In the genomic region with DNA sequence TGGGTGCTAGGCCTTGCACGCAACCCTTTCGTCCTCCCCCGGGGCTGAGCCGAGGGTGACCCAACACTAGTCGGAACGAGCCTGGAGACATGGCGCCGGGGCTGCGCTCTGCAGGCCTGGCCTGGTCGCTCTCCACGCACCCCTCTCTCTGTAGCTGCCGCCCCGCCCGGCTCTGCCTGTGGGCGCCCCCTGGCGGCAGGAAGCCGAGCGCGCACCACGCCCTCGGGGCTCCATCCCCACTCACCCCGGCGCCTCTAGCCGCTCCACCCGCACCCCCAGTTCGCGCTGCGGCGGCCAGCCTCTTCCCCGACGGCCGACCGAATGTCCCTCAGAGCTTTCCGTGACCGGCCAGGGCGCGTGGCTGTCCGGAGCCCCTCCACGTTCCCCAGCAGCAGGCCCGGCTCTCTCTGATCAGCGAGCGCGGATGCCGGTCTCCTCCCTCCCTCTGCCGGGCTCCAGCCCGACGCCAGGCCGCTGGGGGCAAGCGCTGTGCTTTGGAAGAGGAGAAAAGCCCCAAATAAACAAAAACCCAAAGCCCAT, we compare ENCODE assay signal across 9 cellular contexts. TPM values are rescaled to one million over a fixed set of nuclear protein-coding genes. Genes with fewer than 3 reads are reported as not detected.
DNase-seq lines count a peak whose midpoint lies in the region; ATAC-seq lines count a peak whose summit lies in the region.
"Had no signal": no experiment of that assay in that cellular context is flagged by ENCODE, and none has a peak within 500 bp of the region (broad histone marks: within the 10 kb centered on the region; RNA-seq: fewer than 3 reads in every experiment).

No MANE protein-coding gene starts in this region.

- POLR2A ChIA-PET in activated CD4-positive, alpha-beta memory T cell treated with anti-CD3 and anti-CD28 coated beads, Interleukin-2, amount 10 ng/mL, durations not matched to agents 7 days and 5 days (lab: Charles Lee): interaction anchor here (1.1 kb wide), 1 partner anchor 32 kb away, joined by 6 read pairs; no protein-coding TSS in a partner anchor

- CTCF ChIA-PET in activated CD4-positive, alpha-beta memory T cell treated with anti-CD3 and anti-CD28 coated beads, Interleukin-2, amount 10 ng/mL, durations not matched to agents 7 days and 5 days (lab: Charles Lee): interaction anchor here (0.9 to 3.3 kb wide), 10 partner anchors 9 to 380 kb away, joined by 3 to 26 read pairs (median 8); no protein-coding TSS in a partner anchor

- peak overlapping the region; percentile 13 for H3K4me3 Mint-ChIP-seq in activated CD4-positive, alpha-beta memory T cell treated with anti-CD3 and anti-CD28 coated beads, Interleukin-2, amount 10 ng/mL, durations not matched to agents 7 days and 5 days
- H3K4me3 Mint-ChIP-seq in memory B cell: peak overlapping the region; percentile 14

- peaks cover 18% of the 10 kb centered on the region for H3K4me1 Mint-ChIP-seq in activated CD4-positive, alpha-beta memory T cell treated with anti-CD3 and anti-CD28 coated beads, Interleukin-2, amount 10 ng/mL, durations not matched to agents 7 days and 5 days
- H3K4me1 Mint-ChIP-seq in memory B cell: peaks cover 5% of the 10 kb centered on the region

- ATAC-seq in HG02678 (IDR thresholded peaks at IDR 0.05; ENCODE audit: unreplicated experiment) (peak; percentile 85), memory B cell (ENCODE audit: low read depth) (peak; percentile 85)

- DNase-seq in NCI-H1436 (lab: John Stamatoyannopoulos, UW) (peak; percentile 68), NCI-H1436 treated with DMSO at 0.1 percent for 48 hours (lab: John Stamatoyannopoulos, UW) (no peak), NCI-H146 treated with DMSO at 0.1 percent for 48 hours (lab: John Stamatoyannopoulos, UW; ENCODE audit: unreplicated experiment) (peak; percentile 23), memory B cell (ENCODE audit: low spot score in 2 of 2) (peak; percentile 60 to 67)
- DNase-seq in activated CD4-positive, alpha-beta memory T cell treated with anti-CD3 and anti-CD28 coated beads, Interleukin-2, amount 10 ng/mL, durations not matched to agents 7 days and 5 days: peak; percentile 62
- DNase-seq in effector CD8-positive, alpha-beta T cell (lab: John Stamatoyannopoulos, UW): peak; percentile 48
- DNase-seq in stimulated activated CD8-positive, alpha-beta memory T cell treated with anti-CD3 and anti-CD28 coated beads, Interleukin-15, amount 100 ng/mL, for 48 hours (ENCODE audit: low read depth in 2 of 2): peak; percentile 42 to 56

- H3K27ac Mint-ChIP-seq in activated CD4-positive, alpha-beta memory T cell treated with anti-CD3 and anti-CD28 coated beads, Interleukin-2, amount 10 ng/mL, durations not matched to agents 7 days and 5 days: no peak overlapping the region
- H3K27ac Mint-ChIP-seq in memory B cell: no peak overlapping the region

- H3K36me3 Mint-ChIP-seq in activated CD4-positive, alpha-beta memory T cell treated with anti-CD3 and anti-CD28 coated beads, Interleukin-2, amount 10 ng/mL, durations not matched to agents 7 days and 5 days (ENCODE audit: low read depth): no peaks in the 10 kb centered on the region
- H3K36me3 Mint-ChIP-seq in memory B cell: no peaks in the 10 kb centered on the region

- peaks cover 82% of the 10 kb centered on the region for H3K27me3 Mint-ChIP-seq in activated CD4-positive, alpha-beta memory T cell treated with anti-CD3 and anti-CD28 coated beads, Interleukin-2, amount 10 ng/mL, durations not matched to agents 7 days and 5 days
- H3K27me3 Mint-ChIP-seq in memory B cell: peaks cover 25% of the 10 kb centered on the region

- H3K9me3 Mint-ChIP-seq in activated CD4-positive, alpha-beta memory T cell treated with anti-CD3 and anti-CD28 coated beads, Interleukin-2, amount 10 ng/mL, durations not matched to agents 7 days and 5 days: no peaks in the 10 kb centered on the region
- no peaks in the 10 kb centered on the region for H3K9me3 Mint-ChIP-seq in memory B cell

RNA-seq across cellular contexts. Expression of a gene that starts 29.1 kb away (rescaled TPM):
- total RNA-seq in activated CD4-positive, alpha-beta memory T cell treated with anti-CD3 and anti-CD28 coated beads, Interleukin-2, amount 10 ng/mL, durations not matched to agents 7 days and 5 days: not detected
- total RNA-seq: temporal lobe had no signal

RNA-seq across cellular contexts. Expression of a gene that starts 30.1 kb away (rescaled TPM):
- not detected for total RNA-seq in activated CD4-positive, alpha-beta memory T cell treated with anti-CD3 and anti-CD28 coated beads, Interleukin-2, amount 10 ng/mL, durations not matched to agents 7 days and 5 days
